37 cellular contexts compared by ENCODE assay signal in genomic region chr1:219050268-219050917, GRCh38.
"Had no signal": no experiment of that assay in that cellular context is flagged by ENCODE, and none has a peak within 500 bp of the region (broad histone marks: within the 10 kb centered on the region; RNA-seq: fewer than 3 reads in every experiment).

No MANE protein-coding gene starts in this region.

- H3K27ac Mint-ChIP-seq: activated B cell treated with CpG ODN at 0.5 μM for 24 hours; activated CD4-positive, alpha-beta memory T cell treated with anti-CD3 and anti-CD28 coated beads for 36 hours; activated CD4-positive, alpha-beta T cell treated with anti-CD3 and anti-CD28 coated beads, Interleukin-2, amount 10 ng/mL, durations not matched to agents 24 days and 14 days; activated CD8-positive, alpha-beta T cell treated with anti-CD3 and anti-CD28 coated beads for 36 hours; activated naive CD4-positive, alpha-beta T cell treated with anti-CD3 and anti-CD28 coated beads for 36 hours; activated naive CD4-positive, alpha-beta T cell treated with anti-CD3 and anti-CD28 coated beads, Interleukin-2, amount 50 U/mL, for 72 hours; activated naive CD8-positive, alpha-beta T cell treated with anti-CD3 and anti-CD28 coated beads for 36 hours; activated T-cell treated with anti-CD3 and anti-CD28 coated beads, Interleukin-2, amount 50 U/mL, for 72 hours; activated T-helper 1 cell treated with anti-CD3 and anti-CD28 coated beads, Interleukin-12 subunit alpha, Interleukin-12 subunit beta, Interleukin-2, Interleukin-4 antibody, amounts not matched to agents 30 ng/mL and 10 ng/mL and 1 ng/mL, durations not matched to agents 14 hours and 24 hours and 36 hours; activated T-helper 17 cell treated with anti-CD3 and anti-CD28 coated beads, Interleukin-2, amount 50 U/mL, for 72 hours; T-helper 1 cell treated with Interleukin-12 subunit alpha and Interleukin-12 subunit beta and Interleukin-4 antibody, amounts not matched to agents 30 μg/mL and 1 μg/mL, for 36 hours; T-helper 2 cell treated with Interferon-gamma antibody and Interleukin-4, amounts not matched to agents 5 μg/mL and 100 μg/mL, for 36 hours had no signal

- H3K4me1 Mint-ChIP-seq: activated B cell treated with CpG ODN at 0.5 μM for 24 hours; activated CD4-positive, alpha-beta T cell treated with anti-CD3 and anti-CD28 coated beads, Interleukin-2, amount 10 ng/mL, durations not matched to agents 24 days and 14 days; activated naive CD8-positive, alpha-beta T cell treated with anti-CD3 and anti-CD28 coated beads for 36 hours; activated T-helper 17 cell treated with anti-CD3 and anti-CD28 coated beads, Interleukin-2, amount 50 U/mL, for 72 hours; central memory CD8-positive, alpha-beta T cell had no signal

- H3K27me3 Mint-ChIP-seq: activated CD4-positive, alpha-beta T cell treated with anti-CD3 and anti-CD28 coated beads, Interleukin-2, amount 10 ng/mL, durations not matched to agents 24 days and 14 days; activated CD8-positive, alpha-beta T cell treated with anti-CD3 and anti-CD28 coated beads for 36 hours; brain; central memory CD8-positive, alpha-beta T cell had no signal

- H3K9me3 ChIP-seq: ascending aorta had no signal

- H3K27ac ChIP-seq: ascending aorta, cardiac muscle cell, VCaP had no signal

- H3K9me3 Mint-ChIP-seq: activated B cell treated with CpG ODN at 0.5 μM for 24 hours; activated CD4-positive, alpha-beta memory T cell treated with anti-CD3 and anti-CD28 coated beads for 36 hours; activated CD4-positive, alpha-beta T cell treated with anti-CD3 and anti-CD28 coated beads, Interleukin-2, amount 10 ng/mL, durations not matched to agents 24 days and 14 days; activated CD8-positive, alpha-beta T cell treated with anti-CD3 and anti-CD28 coated beads for 36 hours; activated naive CD4-positive, alpha-beta T cell treated with anti-CD3 and anti-CD28 coated beads for 36 hours; activated naive CD4-positive, alpha-beta T cell treated with anti-CD3 and anti-CD28 coated beads, Interleukin-2, amount 50 U/mL, for 72 hours; activated naive CD8-positive, alpha-beta T cell treated with anti-CD3 and anti-CD28 coated beads for 36 hours; activated T-cell treated with anti-CD3 and anti-CD28 coated beads, Interleukin-2, amount 50 U/mL, for 4 hours; activated T-helper 1 cell treated with anti-CD3 and anti-CD28 coated beads, Interleukin-12 subunit alpha, Interleukin-12 subunit beta, Interleukin-2, Interleukin-4 antibody, amounts not matched to agents 30 ng/mL and 10 ng/mL and 1 ng/mL, durations not matched to agents 14 hours and 24 hours and 36 hours; activated T-helper 17 cell treated with anti-CD3 and anti-CD28 coated beads, Interleukin-2, amount 50 U/mL, for 72 hours; T-helper 2 cell treated with Interferon-gamma antibody and Interleukin-4, amounts not matched to agents 5 μg/mL and 100 μg/mL, for 36 hours had no signal

- H3K4me3 Mint-ChIP-seq: activated B cell treated with CpG ODN at 0.5 μM for 24 hours; activated CD4-positive, alpha-beta memory T cell treated with anti-CD3 and anti-CD28 coated beads for 36 hours; activated CD4-positive, alpha-beta T cell treated with anti-CD3 and anti-CD28 coated beads, Interleukin-2, amount 10 ng/mL, durations not matched to agents 24 days and 14 days; activated CD8-positive, alpha-beta T cell treated with anti-CD3 and anti-CD28 coated beads for 36 hours; activated naive CD4-positive, alpha-beta T cell treated with anti-CD3 and anti-CD28 coated beads for 36 hours; activated naive CD8-positive, alpha-beta T cell treated with anti-CD3 and anti-CD28 coated beads for 36 hours; activated T-cell treated with anti-CD3 and anti-CD28 coated beads, Interleukin-2, amount 50 U/mL, for 4 hours; activated T-cell treated with anti-CD3 and anti-CD28 coated beads, Interleukin-2, amount 50 U/mL, for 72 hours; activated T-helper 1 cell treated with anti-CD3 and anti-CD28 coated beads, Interleukin-12 subunit alpha, Interleukin-12 subunit beta, Interleukin-2, Interleukin-4 antibody, amounts not matched to agents 30 ng/mL and 10 ng/mL and 1 ng/mL, durations not matched to agents 14 hours and 24 hours and 36 hours; activated T-helper 17 cell treated with anti-CD3 and anti-CD28 coated beads, Interleukin-2, amount 50 U/mL, for 72 hours; brain; central memory CD8-positive, alpha-beta T cell; T-helper 1 cell treated with Interleukin-12 subunit alpha and Interleukin-12 subunit beta and Interleukin-4 antibody, amounts not matched to agents 30 μg/mL and 1 μg/mL, for 36 hours; T-helper 2 cell treated with Interferon-gamma antibody and Interleukin-4, amounts not matched to agents 5 μg/mL and 100 μg/mL, for 36 hours had no signal

- H3K4me3 ChIP-seq: ascending aorta, cardiac muscle cell had no signal

- H3K4me1 ChIP-seq: ascending aorta had no signal

- H3K36me3 Mint-ChIP-seq: activated CD4-positive, alpha-beta memory T cell treated with anti-CD3 and anti-CD28 coated beads for 36 hours; activated naive CD4-positive, alpha-beta T cell treated with anti-CD3 and anti-CD28 coated beads, Interleukin-2, amount 50 U/mL, for 72 hours; brain had no signal

- H3K36me3 ChIP-seq: ascending aorta, cardiac muscle cell had no signal

- H3K27me3 ChIP-seq: ascending aorta, cardiac muscle cell had no signal

- ATAC-seq: activated CD8-positive, alpha-beta T cell treated with anti-CD3 and anti-CD28 coated beads for 36 hours; activated naive CD4-positive, alpha-beta T cell treated with anti-CD3 and anti-CD28 coated beads, Interleukin-2, amount 50 U/mL, for 72 hours; activated T-cell treated with anti-CD3 and anti-CD28 coated beads, Interleukin-2, amount 50 U/mL, for 4 hours; activated T-cell treated with anti-CD3 and anti-CD28 coated beads, Interleukin-2, amount 50 U/mL, for 72 hours; activated T-helper 17 cell treated with anti-CD3 and anti-CD28 coated beads, Interleukin-2, amount 50 U/mL, for 72 hours had no signal

- FAIRE-seq: bronchial epithelial cell, TTC549 had no signal

- DNase-seq: activated B cell treated with CpG ODN at 0.5 μM for 24 hours; activated CD4-positive, alpha-beta memory T cell treated with anti-CD3 and anti-CD28 coated beads for 36 hours; activated CD4-positive, alpha-beta T cell treated with anti-CD3 and anti-CD28 coated beads for 4 hours; activated CD4-positive, alpha-beta T cell treated with anti-CD3 and anti-CD28 coated beads, Interleukin-2, amount 10 ng/mL, durations not matched to agents 24 days and 14 days; activated CD4-positive, alpha-beta T cell treated with anti-CD3 and anti-CD28 coated beads, Interleukin-2, amount 50 U/mL, for 1 hour; activated CD4-positive, alpha-beta T cell treated with anti-CD3 and anti-CD28 coated beads, Interleukin-2, amount 50 U/mL, for 4 hours; activated CD4-positive, CD25-positive, alpha-beta regulatory T cell treated with anti-CD3 and anti-CD28 coated beads, Interleukin-2, amount 50 U/mL, for 72 hours; activated CD8-positive, alpha-beta memory T cell treated with anti-CD3 and anti-CD28 coated beads, Interleukin-2, amount 50 U/mL, for 4 hours; activated CD8-positive, alpha-beta T cell treated with anti-CD3 and anti-CD28 coated beads for 36 hours; activated effector memory CD4-positive, alpha-beta T cell treated with anti-CD3 and anti-CD28 coated beads, Interleukin-2, amount 50 U/mL, for 16 hours; activated gamma-delta T cell treated with Interleukin-2 at 50 U/mL for 16 hours; activated naive CD4-positive, alpha-beta T cell; activated naive CD4-positive, alpha-beta T cell treated with anti-CD3 and anti-CD28 coated beads for 36 hours; activated naive CD4-positive, alpha-beta T cell treated with anti-CD3 and anti-CD28 coated beads, Interleukin-2, amount 50 U/mL, for 16 hours; activated naive CD8-positive, alpha-beta T cell treated with anti-CD3 and anti-CD28 coated beads for 36 hours; activated T-cell treated with anti-CD3 and anti-CD28 coated beads for 4 hours; activated T-cell treated with anti-CD3 and anti-CD28 coated beads, Interleukin-2, amount 50 U/mL, for 1 hour; activated T-cell treated with anti-CD3 and anti-CD28 coated beads, Interleukin-2, amount 50 U/mL, for 4 hours; activated T-cell treated with anti-CD3 and anti-CD28 coated beads, Interleukin-2, amount 50 U/mL, for 72 hours; amygdala; anterior cingulate cortex; caudate nucleus; cerebellar nuclear complex; T-helper 2 cell; T-helper 9 cell had no signal
